Comparison of ENCODE assay signal across 8 cellular contexts in the genomic region with DNA sequence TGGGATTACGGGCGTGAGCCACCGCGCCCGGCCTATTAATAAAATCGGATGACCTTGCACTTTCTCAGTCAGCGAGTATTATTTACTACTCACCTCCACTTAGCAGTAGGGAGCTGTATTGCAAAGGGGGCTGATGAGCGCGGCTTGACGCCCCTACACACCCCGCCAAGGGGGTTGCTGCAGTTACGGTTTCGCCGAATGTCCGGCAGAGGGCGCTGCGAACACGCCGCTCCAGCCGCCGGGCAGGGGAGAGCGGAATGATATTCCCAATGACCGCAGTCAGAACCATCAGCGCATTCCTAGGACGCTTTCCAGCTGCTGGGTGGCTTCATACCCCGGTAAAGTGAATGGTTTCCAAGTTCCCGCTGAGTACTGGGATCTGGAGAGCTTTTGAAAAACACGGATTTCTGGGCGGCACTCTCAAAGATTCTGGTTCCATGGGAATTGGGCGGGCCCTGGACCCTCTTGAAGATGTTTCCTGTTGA. TPM values are rescaled to one million over a fixed set of nuclear protein-coding genes. Genes with fewer than 3 reads are reported as not detected.
DNase-seq lines count a peak whose midpoint lies in the region; ATAC-seq and TF ChIP-seq lines count a peak whose summit lies in the region.

No MANE protein-coding gene starts in this region.

- peaks cover 2 to 5% of the 10 kb centered on the region in 2 donors for H3K4me1 ChIP-seq in lung (ENCODE audit: control insufficient read depth in 2 of 2, insufficient read depth in 2 of 2, low read length in 2 of 2)

- no peak overlapping the region for H3K4me3 ChIP-seq in lung

- no peaks in the 10 kb centered on the region for H3K9me3 ChIP-seq in lung (ENCODE audit: control insufficient read depth in 2 of 2, insufficient read depth in 1 of 2, low read length in 1 of 2)

- no peaks in the 10 kb centered on the region for H3K27me3 ChIP-seq in lung (ENCODE audit: control insufficient read depth, insufficient read depth)

- no peak overlapping the region for H3K27ac ChIP-seq in lung (ENCODE audit: low read depth in 1 of 2, low read length in 1 of 2)

- TF ChIP-seq CTCF in lung (IDR thresholded peaks at IDR 0.05; ENCODE audit: control extremely low read depth, extremely low read depth) = peak; percentile 71

- ATAC-seq in lung (ENCODE audit: insufficient read depth, low FRiP score) (peak; percentile 83), HG03520 (IDR thresholded peaks at IDR 0.05; ENCODE audit: unreplicated experiment) (no peak)

- WGBS in lung, 2 donors = 20 to 24% methylated on average over 30 of the region's 30 CpGs

- peak; percentile 64 for DNase-seq in AG08395 (ENCODE audit: low spot score)
- DNase-seq in HT1080 (ENCODE audit: low read depth) = peak; percentile 46
- DNase-seq in activated CD4-positive, alpha-beta T cell treated with anti-CD3 and anti-CD28 coated beads, Interleukin-2, amount 50 U/mL, for 48 hours = peak; percentile 52 to 59
- peak; percentile 89 for DNase-seq in ecto neural progenitor cell (ENCODE audit: low spot score)
- DNase-seq in lung (ENCODE audit: low spot score) = peak; percentile 60
- DNase-seq in stimulated activated CD4-positive, alpha-beta T cell treated with anti-CD3 and anti-CD28 coated beads, TNF-alpha, amount 100 ng/mL, for 48 hours (ENCODE audit: low read depth in 3 of 3) = peak in 2 of 3 donors; percentile 22 to 26
- DNase-seq in occipital lobe (lab: John Stamatoyannopoulos, UW) = no peak

- H3K36me3 ChIP-seq in lung (ENCODE audit: control insufficient read depth in 2 of 2, insufficient read depth in 2 of 2, low read length in 2 of 2) = peaks cover 0 to 5% of the 10 kb centered on the region in 2 donors

RNA-seq across cellular contexts. Expression of a gene that starts 30.0 kb away (rescaled TPM):
- 1,865 and 1,866 TPM in 2 replicates for total RNA-seq in HT1080 (2014; rRNA removed; shearing (Covaris generic))
- polyA plus RNA-seq in HT1080 (2015; cell fraction: cytosol; rRNA removed) = 3,449 and 4,660 TPM in 2 replicates
- polyA plus RNA-seq in HT1080 (2015; cell fraction: nucleus; rRNA removed) = 774 and 925 TPM in 2 replicates
- total RNA-seq in lung (1,000 to 10,000 TPM; 2,791 to 4,410 TPM), occipital lobe (2,066 TPM)
- 1,000 to 10,000 TPM; 4,352 to 8,629 TPM for polyA plus RNA-seq in lung

RNA-seq across cellular contexts. Expression of a gene that starts 47.2 kb away (rescaled TPM):
- 3.0 and 12.9 TPM in 2 replicates for total RNA-seq in HT1080 (2014; rRNA removed; shearing (Covaris generic))
- 4.9 and 5.7 TPM in 2 replicates for polyA plus RNA-seq in HT1080 (2015; cell fraction: cytosol; rRNA removed)
- polyA plus RNA-seq in HT1080 (2015; cell fraction: nucleus; rRNA removed) = 3.8 and 5.4 TPM in 2 replicates
- total RNA-seq in lung (10 to 100 TPM; 13.0 to 24.3 TPM), occipital lobe (11.2 TPM)
- 1 to 10 TPM; 7.3 to 7.4 TPM for polyA plus RNA-seq in lung
